In the genomic region with DNA sequence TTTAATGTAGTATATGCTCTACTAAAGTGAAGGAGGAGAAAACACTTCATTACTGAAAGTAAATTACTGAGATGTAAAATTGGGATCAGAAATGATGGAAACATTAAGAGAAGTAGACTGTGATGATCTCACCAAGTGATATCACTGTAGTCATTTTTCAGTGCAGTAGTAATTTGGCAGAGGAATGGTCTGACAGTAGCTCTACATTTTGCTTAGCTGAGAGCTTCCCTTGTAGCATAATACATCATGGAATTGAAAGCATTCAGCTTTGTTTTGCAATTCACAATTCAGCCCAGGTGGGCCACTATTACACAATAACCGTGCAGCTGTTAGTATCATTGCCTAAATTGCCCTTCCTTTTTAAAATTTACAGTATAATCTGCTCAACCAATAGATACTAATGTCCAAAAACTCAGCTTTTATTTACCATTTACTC, we compare ENCODE assay signal across 10 cellular contexts. TPM values are rescaled to one million over a fixed set of nuclear protein-coding genes. Genes with fewer than 3 reads are reported as not detected.
DNase-seq lines count a peak whose midpoint lies in the region; ATAC-seq lines count a peak whose summit lies in the region.
"Had no signal": no experiment of that assay in that cellular context is flagged by ENCODE, and none has a peak within 500 bp of the region (broad histone marks: within the 10 kb centered on the region; RNA-seq: fewer than 3 reads in every experiment).

No MANE protein-coding gene starts in this region.

- no peak overlapping the region for H3K4me3 ChIP-seq in MG63
- H3K4me3 ChIP-seq: tibial artery had no signal

- no peaks in the 10 kb centered on the region for H3K27me3 ChIP-seq in MG63
- H3K27me3 ChIP-seq: tibial artery had no signal

- no peaks in the 10 kb centered on the region for H3K9me3 ChIP-seq in MG63
- H3K9me3 ChIP-seq: tibial artery had no signal

- ATAC-seq in GM19463 (IDR thresholded peaks at IDR 0.05; ENCODE audit: unreplicated experiment) = no peak
- ATAC-seq in stimulated activated naive CD8-positive, alpha-beta T cell treated with anti-CD3 and anti-CD28 coated beads, Interleukin-15, Interleukin-2, amounts not matched to agents 100 U/mL and 50 U/mL, for 24 hours = no peak

- no peaks in the 10 kb centered on the region for H3K36me3 ChIP-seq in MG63
- H3K36me3 ChIP-seq: tibial artery had no signal

- peak; percentile 24 for DNase-seq in GM03348 (ENCODE audit: low spot score)
- peak; percentile 15 for DNase-seq in MG63
- DNase-seq in astrocyte of the hippocampus (ENCODE audit: low read depth, low spot score) = peak; percentile 44
- DNase-seq in kidney glomerular epithelial cell (lab: John Stamatoyannopoulos, UW) = peak; percentile 26
- no peak for DNase-seq in NCI-H82 treated with DMSO at 0.1 percent for 48 hours (lab: John Stamatoyannopoulos, UW; ENCODE audit: unreplicated experiment)
- DNase-seq in stimulated activated naive CD8-positive, alpha-beta T cell treated with anti-CD3 and anti-CD28 coated beads, Interleukin-15, Interleukin-2, amounts not matched to agents 100 U/mL and 50 U/mL, for 24 hours = no peak
- no peak for DNase-seq in NCI-H128 (lab: John Stamatoyannopoulos, UW; ENCODE audit: unreplicated experiment)
- DNase-seq: left cardiac atrium, tibial artery had no signal

RNA-seq across cellular contexts. Expression of a gene that starts 19.4 kb away (rescaled TPM):
- total RNA-seq in MG63 (2014; rRNA removed; shearing (Covaris generic); ENCODE audit: low replicate concordance) = 0.59 and 3.1 TPM in 2 replicates
- total RNA-seq: left cardiac atrium had no signal

Comparison
In these comparisons a context has a peak if more than half of its experiments do, and no peak if none do; other contexts are left out.
1. DNase-seq: peak in GM03348 (single experiment), MG63 (single experiment), astrocyte of the hippocampus (single experiment) and kidney glomerular epithelial cell (single experiment); none in NCI-H82 treated with DMSO at 0.1 percent for 48 hours (single experiment), stimulated activated naive CD8-positive, alpha-beta T cell treated with anti-CD3 and anti-CD28 coated beads, Interleukin-15, Interleukin-2, amounts not matched to agents 100 U/mL and 50 U/mL, for 24 hours (single experiment) and NCI-H128 (single experiment).